In genomic region chr7:154997840-154998370, GRCh38 we compare ENCODE assay signal across 30 cellular contexts.
"Had no signal": no experiment of that assay in that cellular context is flagged by ENCODE, and none has a peak within 500 bp of the region (broad histone marks: within the 10 kb centered on the region; RNA-seq: fewer than 3 reads in every experiment).

No MANE protein-coding gene starts in this region.

- H3K9ac ChIP-seq: parathyroid adenoma had no signal

- H3K9me3 ChIP-seq: gastroesophageal sphincter, psoas muscle, sigmoid colon, thyroid gland, upper lobe of right lung had no signal

- H3K4me3 ChIP-seq: gastroesophageal sphincter, hepatocyte, psoas muscle, sigmoid colon, thyroid gland, upper lobe of right lung had no signal

- H3K27me3 ChIP-seq: gastroesophageal sphincter, hepatocyte, sigmoid colon, thyroid gland, upper lobe of right lung had no signal

- H3K27me3 Mint-ChIP-seq: activated CD8-positive, alpha-beta memory T cell treated with anti-CD3 and anti-CD28 coated beads, Interleukin-2, amount 10 ng/mL, durations not matched to agents 7 days and 5 days; activated naive CD4-positive, alpha-beta T cell treated with anti-CD3 and anti-CD28 coated beads, Interleukin-2, amount 50 U/mL, for 24 hours; activated naive CD8-positive, alpha-beta T cell treated with anti-CD3 and anti-CD28 coated beads, Interleukin-2, amount 50 U/mL, for 24 hours; central memory CD8-positive, alpha-beta T cell; naive thymus-derived CD4-positive, alpha-beta T cell; stimulated activated naive CD8-positive, alpha-beta T cell treated with anti-CD3 and anti-CD28 coated beads, Interleukin-15, Interleukin-2, amounts not matched to agents 100 ng/mL and 50 ng/mL, for 24 hours had no signal

- H3K27ac ChIP-seq: gastroesophageal sphincter, hepatocyte, parathyroid adenoma, psoas muscle, sigmoid colon, thyroid gland, upper lobe of right lung had no signal

- H3K27ac Mint-ChIP-seq: activated CD8-positive, alpha-beta memory T cell treated with anti-CD3 and anti-CD28 coated beads, Interleukin-2, amount 10 ng/mL, durations not matched to agents 7 days and 5 days; activated CD8-positive, alpha-beta T cell treated with anti-CD3 and anti-CD28 coated beads, Interleukin-2, amount 10 ng/mL, durations not matched to agents 7 days and 5 days; activated naive CD4-positive, alpha-beta T cell treated with anti-CD3 and anti-CD28 coated beads, Interleukin-2, amount 50 U/mL, for 24 hours; activated naive CD8-positive, alpha-beta T cell treated with anti-CD3 and anti-CD28 coated beads, Interleukin-2, amount 50 U/mL, for 24 hours; activated T-helper 2 cell treated with anti-CD3 and anti-CD28 coated beads, Interferon-gamma antibody, Interleukin-2, Interleukin-4, amounts not matched to agents 10 μg/mL and 5 μg/mL and 100 μg/mL, durations not matched to agents 14 hours and 24 hours and 36 hours; stimulated activated effector memory CD8-positive, alpha-beta T cell treated with anti-CD3 and anti-CD28 coated beads, Interleukin-12 subunit alpha, Interleukin-12 subunit beta, amount 100 ng/mL, for 72 hours; stimulated activated naive CD8-positive, alpha-beta T cell treated with anti-CD3 and anti-CD28 coated beads, Interleukin-15, Interleukin-2, amounts not matched to agents 100 ng/mL and 50 ng/mL, for 24 hours had no signal

- H3K4me1 Mint-ChIP-seq: stimulated activated effector memory CD8-positive, alpha-beta T cell treated with anti-CD3 and anti-CD28 coated beads, Interleukin-12 subunit alpha, Interleukin-12 subunit beta, amount 100 ng/mL, for 72 hours had no signal

- H3K4me3 Mint-ChIP-seq: activated CD8-positive, alpha-beta memory T cell treated with anti-CD3 and anti-CD28 coated beads, Interleukin-2, amount 10 ng/mL, durations not matched to agents 7 days and 5 days; activated CD8-positive, alpha-beta T cell treated with anti-CD3 and anti-CD28 coated beads, Interleukin-2, amount 10 ng/mL, durations not matched to agents 7 days and 5 days; activated naive CD4-positive, alpha-beta T cell treated with anti-CD3 and anti-CD28 coated beads, Interleukin-2, amount 50 U/mL, for 24 hours; activated naive CD8-positive, alpha-beta T cell treated with anti-CD3 and anti-CD28 coated beads, Interleukin-2, amount 50 U/mL, for 24 hours; central memory CD8-positive, alpha-beta T cell; naive thymus-derived CD4-positive, alpha-beta T cell; neural crest cell; stimulated activated effector memory CD8-positive, alpha-beta T cell treated with anti-CD3 and anti-CD28 coated beads, Interleukin-12 subunit alpha, Interleukin-12 subunit beta, amount 100 ng/mL, for 72 hours; stimulated activated naive CD8-positive, alpha-beta T cell treated with anti-CD3 and anti-CD28 coated beads, Interleukin-15, Interleukin-2, amounts not matched to agents 100 ng/mL and 50 ng/mL, for 24 hours had no signal

- H3K9me3 Mint-ChIP-seq: activated naive CD4-positive, alpha-beta T cell treated with anti-CD3 and anti-CD28 coated beads, Interleukin-2, amount 50 U/mL, for 24 hours; activated naive CD8-positive, alpha-beta T cell treated with anti-CD3 and anti-CD28 coated beads, Interleukin-2, amount 50 U/mL, for 24 hours; activated T-helper 2 cell treated with anti-CD3 and anti-CD28 coated beads, Interferon-gamma antibody, Interleukin-2, Interleukin-4, amounts not matched to agents 10 μg/mL and 5 μg/mL and 100 μg/mL, durations not matched to agents 14 hours and 24 hours and 36 hours; central memory CD8-positive, alpha-beta T cell; naive thymus-derived CD4-positive, alpha-beta T cell; neural crest cell; stimulated activated effector memory CD8-positive, alpha-beta T cell treated with anti-CD3 and anti-CD28 coated beads, Interleukin-12 subunit alpha, Interleukin-12 subunit beta, amount 100 ng/mL, for 72 hours; stimulated activated naive CD8-positive, alpha-beta T cell treated with anti-CD3 and anti-CD28 coated beads, Interleukin-15, Interleukin-2, amounts not matched to agents 100 ng/mL and 50 ng/mL, for 24 hours had no signal

- DNase-seq: activated CD4-positive, alpha-beta T cell treated with anti-CD3 and anti-CD28 coated beads for 1 hour; activated CD4-positive, alpha-beta T cell treated with anti-CD3 and anti-CD28 coated beads, Interleukin-2, amount 50 U/mL, for 1 hour; activated CD8-positive, alpha-beta memory T cell treated with anti-CD3 and anti-CD28 coated beads, Interleukin-2, amount 10 ng/mL, durations not matched to agents 7 days and 5 days; activated CD8-positive, alpha-beta T cell treated with anti-CD3 and anti-CD28 coated beads, Interleukin-2, amount 10 ng/mL, durations not matched to agents 7 days and 5 days; activated naive CD8-positive, alpha-beta T cell treated with anti-CD3 and anti-CD28 coated beads, Interleukin-2, amount 50 U/mL, for 24 hours; activated T-cell treated with anti-CD3 and anti-CD28 coated beads, Interleukin-2, amount 50 U/mL, for 48 hours; amygdala; dermis blood vessel endothelial cell; effector CD4-positive, alpha-beta T cell; kidney; left colon; midbrain; naive thymus-derived CD4-positive, alpha-beta T cell; nucleus accumbens; psoas muscle; sigmoid colon; small intestine; stimulated activated CD4-positive, alpha-beta T cell treated with anti-CD3 and anti-CD28 coated beads, Interleukin-4, amount 100 ng/mL, for 24 hours; T-helper 2 cell; thyroid gland; upper lobe of right lung had no signal

- H3K4me1 ChIP-seq: parathyroid adenoma had no signal

- ATAC-seq: activated CD8-positive, alpha-beta memory T cell treated with anti-CD3 and anti-CD28 coated beads, Interleukin-2, amount 10 ng/mL, durations not matched to agents 7 days and 5 days; activated CD8-positive, alpha-beta T cell treated with anti-CD3 and anti-CD28 coated beads, Interleukin-2, amount 10 ng/mL, durations not matched to agents 7 days and 5 days; activated naive CD8-positive, alpha-beta T cell treated with anti-CD3 and anti-CD28 coated beads, Interleukin-2, amount 50 U/mL, for 24 hours; gastroesophageal sphincter; left colon; naive thymus-derived CD4-positive, alpha-beta T cell; psoas muscle; stimulated activated effector memory CD8-positive, alpha-beta T cell treated with anti-CD3 and anti-CD28 coated beads, Interleukin-12 subunit alpha, Interleukin-12 subunit beta, amount 100 ng/mL, for 72 hours; upper lobe of right lung had no signal
